Comparison of ENCODE assay signal across 11 cellular contexts in genomic region chr1:203133969-203134725, GRCh38. TPM values are rescaled to one million over a fixed set of nuclear protein-coding genes. Genes with fewer than 3 reads are reported as not detected.
A peak's percentile ranks its signal among the peaks of the same experiment; 100 is the strongest.
DNase-seq lines count a peak whose midpoint lies in the region; ATAC-seq, FAIRE-seq and TF ChIP-seq lines count a peak whose summit lies in the region.
"Had no signal": no experiment of that assay in that cellular context is flagged by ENCODE, and none has a peak within 500 bp of the region (broad histone marks: within the 10 kb centered on the region; RNA-seq: fewer than 3 reads in every experiment).

No MANE protein-coding gene starts in this region.

- H3K4ac ChIP-seq in IMR-90 (ENCODE audit: low read depth, low read length) (no peak overlapping the region), mesendoderm (ENCODE audit: low read depth, low read length) (no peak overlapping the region)

- intact Hi-C loops in IMR-90 (cut with micrococcal nuclease) = no loop called here

- DNase-seq in ACHN (peak; percentile 50), IMR-90 (peak; percentile 49), astrocyte (ENCODE audit: low read depth) (peak; percentile 58), mesendoderm (peak; percentile 83), DMS53 treated with DMSO at 0.1 percent for 48 hours (lab: John Stamatoyannopoulos, UW; ENCODE audit: unreplicated experiment) (no peak), NCI-H446 (lab: John Stamatoyannopoulos, UW) (no peak), mucosa of gallbladder (ENCODE audit: low spot score) (no peak)
- DNase-seq: activated CD8-positive, alpha-beta memory T cell treated with anti-CD3 and anti-CD28 coated beads, Interleukin-2, amount 10 ng/mL, durations not matched to agents 7 days and 5 days; BE2C had no signal

- H2AFZ ChIP-seq in IMR-90 (replicated peaks; ENCODE audit: low read length, poor library complexity) (no peak overlapping the region), astrocyte (ENCODE audit: low read depth, low read length) (no peak overlapping the region)

- H2AK9ac ChIP-seq in IMR-90 (replicated peaks; ENCODE audit: low read depth, low read length, poor library complexity) = no peak overlapping the region

- H2BK5ac ChIP-seq in IMR-90 (ENCODE audit: low read depth, low read length, poor library complexity, severe bottlenecking) = no peak overlapping the region
- H2BK5ac ChIP-seq in mesendoderm (ENCODE audit: low read length) = peak overlapping the region; percentile 28

- in situ Hi-C loops in ACHN (cut with HindIII; ENCODE audit: low pct_ligation_motif_present, low pct_unique_long_range_greater_than_20kb, low sequenced_read_pairs) (no loop called here), IMR-90 (cut with MboI; ENCODE audit: low sequenced_read_pairs) (no loop called here)

- TF ChIP-seq RAD21 in IMR-90 (IDR thresholded peaks at IDR 0.05; ENCODE audit: low read length) = no peak

- POLR2A ChIA-PET in IMR-90 (lab: Charles Lee; ENCODE audit: unreplicated experiment) = no interaction called here

- ATAC-seq in IMR-90 (ENCODE audit: low read depth) (peak; percentile 44), GM19395 (IDR thresholded peaks at IDR 0.05; ENCODE audit: unreplicated experiment) (no peak)
- ATAC-seq: activated CD8-positive, alpha-beta memory T cell treated with anti-CD3 and anti-CD28 coated beads, Interleukin-2, amount 10 ng/mL, durations not matched to agents 7 days and 5 days had no signal

- peaks cover 14% of the 10 kb centered on the region for H3K27me3 Mint-ChIP-seq in astrocyte (ENCODE audit: low read depth, unreplicated experiment)

- H3K27ac ChIP-seq in IMR-90 (ENCODE audit: insufficient read depth, low read length) (no peak overlapping the region), astrocyte (ENCODE audit: low read depth, low read length) (no peak overlapping the region), mesendoderm (ENCODE audit: low read depth, low read length) (peak overlapping the region; percentile 60)

- peaks cover 9% of the 10 kb centered on the region for H3K4me1 Mint-ChIP-seq in astrocyte (ENCODE audit: low read depth, unreplicated experiment)

- H3K79me1 ChIP-seq in IMR-90 (ENCODE audit: low read depth in 1 of 2, low read length in 2 of 2) (no peaks in the 10 kb centered on the region), mesendoderm (ENCODE audit: low read length) (peaks cover 2% of the 10 kb centered on the region)

- no peak overlapping the region for H4K91ac ChIP-seq in IMR-90 (ENCODE audit: insufficient read depth, low read depth, low read length)

- H3K9ac ChIP-seq in IMR-90 (ENCODE audit: low read depth, low read length) (no peak overlapping the region), astrocyte (ENCODE audit: low read length) (no peak overlapping the region), mesendoderm (ENCODE audit: low read length) (peak overlapping the region; percentile 24)

- H2AK5ac ChIP-seq in IMR-90 (ENCODE audit: low read depth, low read length) (no peak overlapping the region), mesendoderm (ENCODE audit: low read length) (no peak overlapping the region)

- dilution Hi-C loops in IMR-90 (cut with HindIII; ENCODE audit: low sequenced_read_pairs, unreplicated experiment) = no loop called here

- H3K56ac ChIP-seq in IMR-90 (ENCODE audit: extremely low read depth, insufficient read depth, low read length) (no peak overlapping the region), mesendoderm (ENCODE audit: low read length) (peak overlapping the region; percentile 43)

- H4K8ac ChIP-seq in IMR-90 (ENCODE audit: low read depth in 2 of 2, low read length in 2 of 2) (no peak overlapping the region), mesendoderm (ENCODE audit: low read depth, low read length) (no peak overlapping the region)

- no peak for TF ChIP-seq POLR2A in IMR-90 (IDR thresholded peaks at IDR 0.05; ENCODE audit: low read depth, low read length)

- no peak for FAIRE-seq in astrocyte (lab: Jason Lieb, UNC)

- no peak overlapping the region for H3K27ac Mint-ChIP-seq in astrocyte (ENCODE audit: unreplicated experiment)
- H3K27ac Mint-ChIP-seq: activated CD8-positive, alpha-beta memory T cell treated with anti-CD3 and anti-CD28 coated beads, Interleukin-2, amount 10 ng/mL, durations not matched to agents 7 days and 5 days; T-helper 1 cell treated with Interleukin-12 subunit alpha and Interleukin-12 subunit beta and Interleukin-4 antibody, amounts not matched to agents 30 μg/mL and 1 μg/mL, for 36 hours had no signal

- H3K18ac ChIP-seq in IMR-90 (ENCODE audit: low read depth, low read length) (no peak overlapping the region), mesendoderm (ENCODE audit: low read length) (peak overlapping the region; percentile 18)

- CTCF ChIA-PET in IMR-90 (lab: Yijun Ruan, JAX) = interaction anchor here (1.4 kb wide), 1 partner anchor 14 kb away, joined by 3 read pairs; no protein-coding TSS in a partner anchor

- no peak overlapping the region for H3K4me3 Mint-ChIP-seq in astrocyte (ENCODE audit: unreplicated experiment)
- H3K4me3 Mint-ChIP-seq: activated CD8-positive, alpha-beta memory T cell treated with anti-CD3 and anti-CD28 coated beads, Interleukin-2, amount 10 ng/mL, durations not matched to agents 7 days and 5 days; T-helper 1 cell treated with Interleukin-12 subunit alpha and Interleukin-12 subunit beta and Interleukin-4 antibody, amounts not matched to agents 30 μg/mL and 1 μg/mL, for 36 hours had no signal

- H3K36me3 Mint-ChIP-seq in astrocyte (ENCODE audit: low read depth, unreplicated experiment) = peaks cover 2% of the 10 kb centered on the region
- H3K36me3 Mint-ChIP-seq: activated CD8-positive, alpha-beta memory T cell treated with anti-CD3 and anti-CD28 coated beads, Interleukin-2, amount 10 ng/mL, durations not matched to agents 7 days and 5 days had no signal

- H3K14ac ChIP-seq in IMR-90 (replicated peaks; ENCODE audit: low read depth, low read length) = no peak overlapping the region

- H2BK20ac ChIP-seq in IMR-90 (ENCODE audit: low read depth, low read length) = no peak overlapping the region

- no peak overlapping the region for H3K23ac ChIP-seq in IMR-90 (ENCODE audit: low read depth, low read length)
- H3K23ac ChIP-seq in mesendoderm (ENCODE audit: low read length) = peak overlapping the region; percentile 81

- no peak for TF ChIP-seq CTCF in IMR-90 (conservative IDR thresholded peaks at IDR 0.05; ENCODE audit: low read depth, low read length)
- no peak for TF ChIP-seq CTCF in astrocyte (IDR thresholded peaks at IDR 0.05; ENCODE audit: insufficient read depth, low read depth, low read length)

- H3K36me3 ChIP-seq in IMR-90 (ENCODE audit: control insufficient read depth, insufficient read depth, low read length) = no peaks in the 10 kb centered on the region
- H3K36me3 ChIP-seq in astrocyte (ENCODE audit: insufficient read depth, low read length) = no peaks in the 10 kb centered on the region
- H3K36me3 ChIP-seq in mesendoderm (ENCODE audit: control insufficient read depth, insufficient read depth, low read length) = no peaks in the 10 kb centered on the region
- H3K36me3 ChIP-seq: BE2C had no signal

- H3K9me3 ChIP-seq in IMR-90 (ENCODE audit: control insufficient read depth, insufficient read depth, low read length) = no peaks in the 10 kb centered on the region
- H3K9me3 ChIP-seq in astrocyte (ENCODE audit: insufficient read depth, low read depth, low read length) = no peaks in the 10 kb centered on the region
- H3K9me3 ChIP-seq: BE2C had no signal

- H3K79me2 ChIP-seq in astrocyte (ENCODE audit: insufficient read depth, low read length) (no peaks in the 10 kb centered on the region), mesendoderm (ENCODE audit: control insufficient read depth, insufficient read depth, low read length) (no peaks in the 10 kb centered on the region)

- no peak overlapping the region for H3K4me2 ChIP-seq in IMR-90 (ENCODE audit: low read depth, low read length)
- no peak overlapping the region for H3K4me2 ChIP-seq in astrocyte (ENCODE audit: low read length)
- no peak overlapping the region for H3K4me2 ChIP-seq in mesendoderm (ENCODE audit: low read length)

- no peaks in the 10 kb centered on the region for H3K9me1 ChIP-seq in IMR-90 (ENCODE audit: insufficient read depth, low read length)

- no peak overlapping the region for H2BK120ac ChIP-seq in IMR-90 (ENCODE audit: low read depth, low read length)
- no peak overlapping the region for H2BK120ac ChIP-seq in mesendoderm (ENCODE audit: low read depth, low read length)

- H2BK15ac ChIP-seq in IMR-90 (ENCODE audit: low read depth, low read length) (no peak overlapping the region), mesendoderm (replicated peaks; ENCODE audit: low read depth) (no peak overlapping the region)

- H4K20me1 ChIP-seq in IMR-90 (ENCODE audit: insufficient read depth, low read length) (no peaks in the 10 kb centered on the region), astrocyte (ENCODE audit: insufficient read depth, low read length) (peaks cover 9% of the 10 kb centered on the region)

- H3K4me3 ChIP-seq in IMR-90 (ENCODE audit: insufficient read depth, low read depth, low read length) (no peak overlapping the region), astrocyte (ENCODE audit: insufficient read depth, low read depth, low read length) (no peak overlapping the region), mesendoderm (ENCODE audit: low read length) (no peak overlapping the region)

- 20% methylated on average over 1 of the region's 12 CpGs; no CpG with 5 or more reads in 1 of the 2 experiments for WGBS in IMR-90 (ENCODE audit: extremely low coverage in 2 of 2, insufficient read length in 1 of 2), 2 experiments
- no CpG with 5 or more reads among the region's 12 CpGs for WGBS in mesendoderm (ENCODE audit: extremely low coverage, insufficient coverage, low lambda C conversion rate)

- H4K5ac ChIP-seq in IMR-90 (ENCODE audit: low read depth, low read length) = no peak overlapping the region
- no peak overlapping the region for H4K5ac ChIP-seq in mesendoderm (ENCODE audit: low read length)

- H3K27me3 ChIP-seq in IMR-90 (ENCODE audit: control insufficient read depth, insufficient read depth, low read length) = peaks cover 40% of the 10 kb centered on the region
- no peaks in the 10 kb centered on the region for H3K27me3 ChIP-seq in astrocyte (ENCODE audit: insufficient read depth, low read length)
- no peaks in the 10 kb centered on the region for H3K27me3 ChIP-seq in mesendoderm (ENCODE audit: insufficient read depth, low read length, poor library complexity)
- H3K27me3 ChIP-seq: BE2C had no signal

- peaks cover 2% of the 10 kb centered on the region for H3K9me3 Mint-ChIP-seq in astrocyte (ENCODE audit: unreplicated experiment)
- H3K9me3 Mint-ChIP-seq: T-helper 1 cell treated with Interleukin-12 subunit alpha and Interleukin-12 subunit beta and Interleukin-4 antibody, amounts not matched to agents 30 μg/mL and 1 μg/mL, for 36 hours had no signal

- no peaks in the 10 kb centered on the region; the same call in 1 of the 2 replicates for H3K4me1 ChIP-seq in IMR-90 (ENCODE audit: control insufficient read depth, insufficient read depth, low read length)
- H3K4me1 ChIP-seq in astrocyte (ENCODE audit: insufficient read depth, low read length) = no peaks in the 10 kb centered on the region
- peaks cover 7% of the 10 kb centered on the region for H3K4me1 ChIP-seq in mesendoderm (ENCODE audit: control insufficient read depth, low read depth, low read length)

- no TSS peak for BruUV-seq in IMR-90 (replicated peaks; lab: Mats Ljungman, UMichigan)

RNA-seq across cellular contexts. Expression of gene ADORA1, which starts 6.6 kb away (rescaled TPM):
- total RNA-seq in IMR-90 (2012; rRNA removed) (under 0.01 and 0.36 TPM in 2 replicates), astrocyte (2.2 and 5.7 TPM in 2 replicates), mucosa of gallbladder (7.3 TPM)
- polyA plus RNA-seq in IMR-90 (2012; rRNA removed) = 0.56 and 0.66 TPM in 2 replicates
- 0.38 and 1.4 TPM in 2 replicates for polyA plus RNA-seq in IMR-90 (2012; cell fraction: cytosol; rRNA removed)
- polyA plus RNA-seq in IMR-90 (2012; cell fraction: nucleus; rRNA removed; ENCODE audit: low replicate concordance) = 0.35 and 0.48 TPM in 2 replicates
- 8.0 TPM for polyA plus RNA-seq in mesendoderm (2013, experiment 1 of 2)
- polyA plus RNA-seq in mesendoderm (2013, experiment 2 of 2) = 8.0 TPM
- total RNA-seq: activated CD8-positive, alpha-beta memory T cell treated with anti-CD3 and anti-CD28 coated beads, Interleukin-2, amount 10 ng/mL, durations not matched to agents 7 days and 5 days had no signal

RNA-seq across cellular contexts. Expression of gene MYBPH, which starts 41.5 kb away (rescaled TPM):
- not detected in 2 replicates for total RNA-seq in IMR-90 (2012; rRNA removed)
- polyA plus RNA-seq in IMR-90 (2012; rRNA removed) = not detected in 2 replicates
- not detected in 2 replicates for polyA plus RNA-seq in IMR-90 (2012; cell fraction: cytosol; rRNA removed)
- polyA plus RNA-seq in IMR-90 (2012; cell fraction: nucleus; rRNA removed; ENCODE audit: low replicate concordance) = not detected in 2 replicates
- total RNA-seq in astrocyte = not detected in 2 replicates
- not detected for polyA plus RNA-seq in mesendoderm (2013, experiment 1 of 2)
- polyA plus RNA-seq in mesendoderm (2013, experiment 2 of 2) = 0.04 TPM
- not detected for total RNA-seq in mucosa of gallbladder
- total RNA-seq: activated CD8-positive, alpha-beta memory T cell treated with anti-CD3 and anti-CD28 coated beads, Interleukin-2, amount 10 ng/mL, durations not matched to agents 7 days and 5 days had no signal

RNA-seq across cellular contexts. Expression of gene MYOG, which starts 48.3 kb away (rescaled TPM):
- not detected in 2 replicates for total RNA-seq in IMR-90 (2012; rRNA removed)
- not detected in 2 replicates for polyA plus RNA-seq in IMR-90 (2012; rRNA removed)
- polyA plus RNA-seq in IMR-90 (2012; cell fraction: cytosol; rRNA removed) = not detected in 2 replicates
- not detected in 2 replicates for polyA plus RNA-seq in IMR-90 (2012; cell fraction: nucleus; rRNA removed; ENCODE audit: low replicate concordance)
- total RNA-seq in astrocyte = not detected in 2 replicates
- 0.13 TPM for polyA plus RNA-seq in mesendoderm (2013, experiment 1 of 2)
- 0.08 TPM for polyA plus RNA-seq in mesendoderm (2013, experiment 2 of 2)
- total RNA-seq in mucosa of gallbladder = not detected
- total RNA-seq: activated CD8-positive, alpha-beta memory T cell treated with anti-CD3 and anti-CD28 coated beads, Interleukin-2, amount 10 ng/mL, durations not matched to agents 7 days and 5 days had no signal

RNA-seq across cellular contexts. Expression of gene CHI3L1, which starts 52.4 kb away (rescaled TPM):
- total RNA-seq in IMR-90 (2012; rRNA removed) = 0.28 TPM in 1 of 2 replicates, not detected in the other
- polyA plus RNA-seq in IMR-90 (2012; rRNA removed) = 0.17 TPM in 1 of 2 replicates, not detected in the other
- 0.25 TPM in 1 of 2 replicates, not detected in the other for polyA plus RNA-seq in IMR-90 (2012; cell fraction: cytosol; rRNA removed)
- 0.86 and 1.1 TPM in 2 replicates for polyA plus RNA-seq in IMR-90 (2012; cell fraction: nucleus; rRNA removed; ENCODE audit: low replicate concordance)
- 0.20 and 0.34 TPM in 2 replicates for total RNA-seq in astrocyte
- 0.22 TPM for polyA plus RNA-seq in mesendoderm (2013, experiment 1 of 2)
- 0.20 TPM for polyA plus RNA-seq in mesendoderm (2013, experiment 2 of 2)
- total RNA-seq in mucosa of gallbladder = 0.40 TPM
- total RNA-seq: activated CD8-positive, alpha-beta memory T cell treated with anti-CD3 and anti-CD28 coated beads, Interleukin-2, amount 10 ng/mL, durations not matched to agents 7 days and 5 days had no signal

Comparison
In these comparisons a context has a peak if more than half of its experiments do, and no peak if none do; other contexts are left out.
1. DNase-seq: peak in ACHN (single experiment), IMR-90 (single experiment), astrocyte (single experiment) and mesendoderm (single experiment); none in DMS53 treated with DMSO at 0.1 percent for 48 hours (single experiment), NCI-H446 (0 of 2) and mucosa of gallbladder (single experiment).